ENCODE assay signal across 1 cellular context in the genomic region with DNA sequence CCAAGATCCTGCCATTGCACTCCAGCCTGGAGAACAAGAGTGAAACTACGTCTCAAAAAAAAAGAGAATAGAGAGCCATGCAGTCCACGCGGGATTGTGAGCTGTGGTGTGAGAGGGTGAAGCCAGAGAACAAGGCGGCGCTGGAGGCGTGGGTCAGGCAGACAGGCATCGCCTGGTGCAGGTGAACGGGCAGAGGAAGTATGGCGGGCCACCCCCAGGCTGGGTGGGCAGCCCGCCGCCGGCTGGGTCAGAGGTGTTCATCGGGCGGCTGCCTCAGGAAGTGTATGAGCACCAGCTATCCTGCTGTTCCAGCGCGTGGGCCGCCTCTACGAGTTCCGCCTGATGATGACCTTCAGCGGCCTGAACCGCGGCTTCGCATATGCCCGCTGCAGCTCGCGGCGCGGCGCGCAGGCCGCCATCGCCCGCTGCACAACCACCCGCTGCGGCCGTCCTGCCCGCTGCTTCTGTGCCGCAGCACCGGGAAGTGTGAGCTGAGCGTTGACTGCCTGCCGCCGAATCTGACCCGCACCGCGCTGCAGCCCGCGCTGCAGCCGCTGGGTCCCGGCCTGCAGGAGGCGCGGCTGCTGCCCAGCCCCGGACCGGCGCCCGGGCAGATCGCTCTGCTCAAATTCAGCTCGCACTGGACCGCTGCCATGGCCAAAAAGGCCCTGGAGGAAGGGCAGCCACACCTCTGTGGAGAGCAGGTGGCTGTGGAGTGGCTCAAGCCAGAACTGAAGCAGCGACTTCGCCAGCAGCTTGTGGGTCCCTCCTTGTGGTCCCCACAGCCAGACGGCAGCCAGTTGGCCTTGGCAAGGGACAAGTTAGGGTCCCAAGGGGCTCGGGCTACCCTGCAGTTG.
TF ChIP-seq lines count a peak whose summit lies in the region.

No MANE protein-coding gene starts in this region.

TF ChIP-seq in A549, 52 proteins besides CTCF, POLR2A, EP300 and RAD21 (continued from another document):
- TF ChIP-seq, protein P1, sequence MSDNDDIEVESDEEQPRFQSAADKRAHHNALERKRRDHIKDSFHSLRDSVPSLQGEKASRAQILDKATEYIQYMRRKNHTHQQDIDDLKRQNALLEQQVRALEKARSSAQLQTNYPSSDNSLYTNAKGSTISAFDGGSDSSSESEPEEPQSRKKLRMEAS (IDR thresholded peaks at IDR 0.05): peak; percentile 38
TF ChIP-seq in A549: peak in this region for 3; not testable (repeated sequence) for 49.
